11 cellular contexts compared by ENCODE assay signal in the genomic region with DNA sequence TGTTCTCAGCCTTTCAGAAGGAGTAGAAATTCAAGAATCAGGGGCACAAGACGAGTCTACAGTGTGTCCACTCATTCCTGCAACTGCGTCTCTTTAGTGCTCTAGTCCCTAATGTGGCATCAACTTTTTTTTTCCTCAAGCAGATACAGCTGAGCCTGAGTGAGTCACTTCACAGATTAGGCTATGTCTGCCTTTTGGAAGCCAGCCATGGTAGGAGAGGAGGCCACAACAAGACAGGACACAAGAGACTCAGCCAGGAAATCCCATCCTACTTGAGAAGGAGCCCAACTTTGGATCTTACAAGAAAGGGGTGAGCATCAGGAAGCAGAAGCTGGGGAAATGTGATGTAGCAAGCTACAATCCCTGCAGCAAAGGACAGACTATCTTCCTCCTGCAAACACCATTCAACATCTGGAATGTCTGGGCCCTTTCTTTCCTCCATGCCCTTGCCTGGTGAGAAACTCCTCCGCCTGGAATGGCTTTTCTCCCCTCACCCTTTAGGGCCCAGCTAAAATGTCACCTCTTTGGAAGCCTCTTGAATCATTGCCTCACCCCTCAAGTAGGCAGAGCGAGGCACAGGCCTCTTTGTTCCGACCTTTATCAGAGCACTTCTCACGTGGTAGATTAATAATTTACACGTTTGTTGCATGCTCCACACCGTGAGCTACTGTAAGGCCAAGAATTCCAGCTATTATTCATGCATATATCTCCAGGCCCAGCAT.
DNase-seq lines count a peak whose midpoint lies in the region; ATAC-seq, FAIRE-seq and TF ChIP-seq lines count a peak whose summit lies in the region.
"Had no signal": no experiment of that assay in that cellular context is flagged by ENCODE, and none has a peak within 500 bp of the region (broad histone marks: within the 10 kb centered on the region; RNA-seq: fewer than 3 reads in every experiment).

No MANE protein-coding gene starts in this region.

- H3K4me3 ChIP-seq in endothelial cell of umbilical vein (replicated peaks in 1 of 3; ENCODE audit: insufficient read depth in 1 of 3, low read depth in 1 of 3, low read length in 3 of 3) (no peak overlapping the region), lung (no peak overlapping the region)

- no peaks in the 10 kb centered on the region for H3K79me2 ChIP-seq in endothelial cell of umbilical vein (ENCODE audit: control insufficient read depth, insufficient read depth, low read length)

- peak; percentile 58 for DNase-seq in A172 (ENCODE audit: low spot score)
- DNase-seq in HuH-7 (ENCODE audit: low spot score), result peak; percentile 14
- peak; percentile 54 for DNase-seq in endothelial cell of umbilical vein (ENCODE audit: low read depth, low spot score)
- peak; percentile 62 for DNase-seq in lung (ENCODE audit: low spot score)
- no peak for DNase-seq in activated naive CD4-positive, alpha-beta T cell treated with anti-CD3 and anti-CD28 coated beads, Interleukin-2, amount 50 U/mL, for 16 hours
- no peak for DNase-seq in COLO668 (lab: John Stamatoyannopoulos, UW; ENCODE audit: unreplicated experiment)
- DNase-seq: activated CD4-positive, alpha-beta memory T cell treated with anti-CD3 and anti-CD28 coated beads, Interleukin-2, amount 10 ng/mL, durations not matched to agents 7 days and 5 days; endodermal cell had no signal

- no TSS peak for BruUV-seq in endothelial cell of umbilical vein (replicated peaks; lab: Mats Ljungman, UMichigan)

- no peak for TF ChIP-seq POLR2A in endothelial cell of umbilical vein (IDR thresholded peaks at IDR 0.05; ENCODE audit: low read depth, low read length)

- no peaks in the 10 kb centered on the region for H3K9me1 ChIP-seq in endothelial cell of umbilical vein (replicated peaks; ENCODE audit: control insufficient read depth, extremely low read depth, insufficient read depth, low read length)

- no peak overlapping the region for H3K27ac ChIP-seq in endothelial cell of umbilical vein (ENCODE audit: insufficient read depth, low read depth, low read length)
- H3K27ac ChIP-seq in lung (ENCODE audit: low read depth in 1 of 2, low read length in 1 of 2), result peak overlapping the region; percentile 67 to 72
- H3K27ac ChIP-seq: neutrophil had no signal

- no peak overlapping the region for H3K4me2 ChIP-seq in endothelial cell of umbilical vein (ENCODE audit: insufficient read depth, low read length)

- peak; percentile 49 for FAIRE-seq in endothelial cell of umbilical vein (lab: Jason Lieb, UNC)

- intact Hi-C loops in endothelial cell of umbilical vein (cut with micrococcal nuclease), result no loop called here

- ATAC-seq in lung (ENCODE audit: insufficient read depth, low FRiP score) (peak; percentile 34), HG03135 (IDR thresholded peaks at IDR 0.05; ENCODE audit: unreplicated experiment) (no peak), GM18498 (IDR thresholded peaks at IDR 0.05; ENCODE audit: unreplicated experiment) (no peak)

- no peaks in the 10 kb centered on the region for H4K20me1 ChIP-seq in endothelial cell of umbilical vein (replicated peaks; ENCODE audit: control insufficient read depth, extremely low read depth, insufficient read depth, low read length)

- dilution Hi-C loops in endothelial cell of umbilical vein (cut with MboI; ENCODE audit: extremely low pct_ligation_motif_present, low sequenced_read_pairs), result no loop called here

- H3K4me1 ChIP-seq in endothelial cell of umbilical vein (ENCODE audit: control insufficient read depth, extremely low read depth, insufficient read depth, low read length), result no peaks in the 10 kb centered on the region
- H3K4me1 ChIP-seq in lung (ENCODE audit: control insufficient read depth in 2 of 2, insufficient read depth in 2 of 2, low read length in 2 of 2), result peaks cover 0 to 8% of the 10 kb centered on the region in 2 donors

- WGBS in lung, 2 donors, result 57 to 87% methylated on average over 8 of the region's 8 CpGs

- CTCF ChIA-PET in endothelial cell of umbilical vein (lab: Charles Lee), result interaction anchor here (0.9 to 1.4 kb wide), 2 partner anchors 23 to 56 kb away, joined by 3 to 7 read pairs; no protein-coding TSS in a partner anchor

- no peaks in the 10 kb centered on the region for H3K9me3 ChIP-seq in endothelial cell of umbilical vein (replicated peaks; ENCODE audit: control insufficient read depth, insufficient read depth, low read length)
- no peaks in the 10 kb centered on the region for H3K9me3 ChIP-seq in lung (ENCODE audit: control insufficient read depth in 2 of 2, insufficient read depth in 1 of 2, low read length in 1 of 2)
- H3K9me3 ChIP-seq: neutrophil had no signal

- H3K9ac ChIP-seq in endothelial cell of umbilical vein (replicated peaks; ENCODE audit: extremely low read depth, insufficient read depth, low read length), result no peak overlapping the region

- no peak for TF ChIP-seq CTCF in endothelial cell of umbilical vein (IDR thresholded peaks at IDR 0.05; ENCODE audit: extremely low read depth in 1 of 2, insufficient read depth in 1 of 2, low read depth in 1 of 2, low read length in 2 of 2)
- no peak for TF ChIP-seq CTCF in lung (IDR thresholded peaks at IDR 0.05; ENCODE audit: control extremely low read depth, extremely low read depth)

- H3K36me3 ChIP-seq in endothelial cell of umbilical vein (ENCODE audit: control insufficient read depth in 2 of 2, extremely low read depth in 1 of 2, insufficient read depth in 2 of 2, low read length in 2 of 2) (peaks cover 0 to 2% of the 10 kb centered on the region in 2 experiments), lung (ENCODE audit: control insufficient read depth in 2 of 2, insufficient read depth in 2 of 2, low read length in 2 of 2) (no peaks in the 10 kb centered on the region)
- H3K36me3 ChIP-seq: neutrophil had no signal

- H3K27me3 ChIP-seq in endothelial cell of umbilical vein (ENCODE audit: control insufficient read depth in 2 of 2, insufficient read depth in 2 of 2, low read length in 2 of 2) (no peaks in the 10 kb centered on the region), lung (ENCODE audit: control insufficient read depth, insufficient read depth) (no peaks in the 10 kb centered on the region)
- H3K27me3 ChIP-seq: neutrophil had no signal

- H2AFZ ChIP-seq in endothelial cell of umbilical vein (ENCODE audit: low read depth, low read length), result no peak overlapping the region

- POLR2A ChIA-PET in endothelial cell of umbilical vein (lab: Charles Lee), result no interaction called here

TF ChIP-seq in endothelial cell of umbilical vein, 7 proteins besides CTCF, POLR2A, EP300 and RAD21:
- TF ChIP-seq EZH2 (IDR thresholded peaks at IDR 0.05; ENCODE audit: borderline replicate concordance, low read depth, low read length, severe bottlenecking) (no peak), MYC (IDR thresholded peaks at IDR 0.05; ENCODE audit: low read depth, low read length) (no peak), FOS (IDR thresholded peaks at IDR 0.05; ENCODE audit: borderline replicate concordance, insufficient read depth, low read length) (peak; percentile 61)
TF ChIP-seq in endothelial cell of umbilical vein: peak in this region for 1.

Comparison
In these comparisons a context has a peak if more than half of its experiments do, and no peak if none do; other contexts are left out.
1. DNase-seq: peak in A172 (single experiment), HuH-7 (single experiment), endothelial cell of umbilical vein (single experiment) and lung (single experiment); none in activated naive CD4-positive, alpha-beta T cell treated with anti-CD3 and anti-CD28 coated beads, Interleukin-2, amount 50 U/mL, for 16 hours (single experiment) and COLO668 (single experiment).